Comparison of ENCODE assay signal across 9 cellular contexts in genomic region chr2:181954538-181954883, GRCh38. TPM values are rescaled to one million over a fixed set of nuclear protein-coding genes. Genes with fewer than 3 reads are reported as not detected.
DNase-seq lines count a peak whose midpoint lies in the region; ATAC-seq and TF ChIP-seq lines count a peak whose summit lies in the region.
"Had no signal": no experiment of that assay in that cellular context is flagged by ENCODE, and none has a peak within 500 bp of the region (broad histone marks: within the 10 kb centered on the region; RNA-seq: fewer than 3 reads in every experiment).

No MANE protein-coding gene starts in this region.

- H3K4me3 ChIP-seq in OCI-LY3 (ENCODE audit: low read length) (peak overlapping the region; percentile 78), fibroblast of pulmonary artery (replicated peaks; ENCODE audit: low read depth, low read length) (peak overlapping the region; percentile 39)

- DNase-seq in activated CD4-positive, alpha-beta T cell treated with anti-CD3 and anti-CD28 coated beads, Interleukin-2, amount 10 ng/mL, durations not matched to agents 7 days and 5 days, result no peak
- no peak for DNase-seq in activated CD4-positive, alpha-beta T cell treated with anti-CD3 and anti-CD28 coated beads, Interleukin-2, amount 50 U/mL, for 1 hour
- DNase-seq in fibroblast of pulmonary artery (ENCODE audit: low read depth) (no peak), nucleus accumbens (lab: John Stamatoyannopoulos, UW) (no peak)
- no peak for DNase-seq in stimulated activated naive CD8-positive, alpha-beta T cell treated with anti-CD3 and anti-CD28 coated beads, Interleukin-15, amount 100 ng/mL, for 72 hours

- H3K27ac ChIP-seq in OCI-LY3 (ENCODE audit: low read length), result no peak overlapping the region

- 0 out of 2 replicates have a peak, but pooled peaks cover 2% of the 10 kb centered on the region for H3K27me3 ChIP-seq in OCI-LY3 (ENCODE audit: low read depth, low read length)

- H3K4me3 Mint-ChIP-seq in activated CD4-positive, alpha-beta T cell treated with anti-CD3 and anti-CD28 coated beads, Interleukin-2, amount 10 ng/mL, durations not matched to agents 7 days and 5 days, result peak overlapping the region; percentile 47
- H3K4me3 Mint-ChIP-seq in stimulated activated naive CD8-positive, alpha-beta T cell treated with anti-CD3 and anti-CD28 coated beads, Interleukin-15, amount 100 ng/mL, for 72 hours, result peak overlapping the region; percentile 48 to 68

- H3K4me1 Mint-ChIP-seq in activated CD4-positive, alpha-beta T cell treated with anti-CD3 and anti-CD28 coated beads, Interleukin-2, amount 10 ng/mL, durations not matched to agents 7 days and 5 days, result peaks cover 17% of the 10 kb centered on the region
- peaks cover 12% of the 10 kb centered on the region for H3K4me1 Mint-ChIP-seq in stimulated activated naive CD8-positive, alpha-beta T cell treated with anti-CD3 and anti-CD28 coated beads, Interleukin-15, amount 100 ng/mL, for 72 hours

- H3K9me3 Mint-ChIP-seq in activated CD4-positive, alpha-beta T cell treated with anti-CD3 and anti-CD28 coated beads, Interleukin-2, amount 10 ng/mL, durations not matched to agents 7 days and 5 days, result no peaks in the 10 kb centered on the region
- no peaks in the 10 kb centered on the region for H3K9me3 Mint-ChIP-seq in stimulated activated naive CD8-positive, alpha-beta T cell treated with anti-CD3 and anti-CD28 coated beads, Interleukin-15, amount 100 ng/mL, for 72 hours
- H3K9me3 Mint-ChIP-seq: activated naive CD4-positive, alpha-beta T cell treated with anti-CD3 and anti-CD28 coated beads, Interleukin-2, amount 50 U/mL, for 72 hours had no signal

- H3K27ac Mint-ChIP-seq in activated CD4-positive, alpha-beta T cell treated with anti-CD3 and anti-CD28 coated beads, Interleukin-2, amount 10 ng/mL, durations not matched to agents 7 days and 5 days, result no peak overlapping the region
- H3K27ac Mint-ChIP-seq in stimulated activated naive CD8-positive, alpha-beta T cell treated with anti-CD3 and anti-CD28 coated beads, Interleukin-15, amount 100 ng/mL, for 72 hours, result peak overlapping the region in 1 of 2 donors; percentile 46
- H3K27ac Mint-ChIP-seq: activated naive CD4-positive, alpha-beta T cell treated with anti-CD3 and anti-CD28 coated beads, Interleukin-2, amount 50 U/mL, for 72 hours had no signal

- no peaks in the 10 kb centered on the region for H3K36me3 Mint-ChIP-seq in activated CD4-positive, alpha-beta T cell treated with anti-CD3 and anti-CD28 coated beads, Interleukin-2, amount 10 ng/mL, durations not matched to agents 7 days and 5 days (ENCODE audit: low read depth)
- H3K36me3 Mint-ChIP-seq: activated naive CD4-positive, alpha-beta T cell treated with anti-CD3 and anti-CD28 coated beads, Interleukin-2, amount 50 U/mL, for 72 hours had no signal

- POLR2A ChIA-PET in activated CD4-positive, alpha-beta T cell treated with anti-CD3 and anti-CD28 coated beads, Interleukin-2, amount 10 ng/mL, durations not matched to agents 7 days and 5 days (lab: Charles Lee), result no interaction called here

- no peaks in the 10 kb centered on the region for H3K79me2 ChIP-seq in OCI-LY3 (ENCODE audit: low read length)

- H3K36me3 ChIP-seq in OCI-LY3 (replicated peaks; ENCODE audit: low read depth, low read length), result no peaks in the 10 kb centered on the region

- CTCF ChIA-PET in activated CD4-positive, alpha-beta T cell treated with anti-CD3 and anti-CD28 coated beads, Interleukin-2, amount 10 ng/mL, durations not matched to agents 7 days and 5 days (lab: Charles Lee), result no interaction called here

- TF ChIP-seq CTCF in OCI-LY3 (IDR thresholded peaks at IDR 0.05; ENCODE audit: low read depth, low read length) (no peak), fibroblast of pulmonary artery (IDR thresholded peaks at IDR 0.05; ENCODE audit: low read length, missing control alignments) (no peak)

- H3K4me2 ChIP-seq in OCI-LY3 (ENCODE audit: low read length), result peak overlapping the region; percentile 77

- peak overlapping the region; percentile 88 for H2AFZ ChIP-seq in OCI-LY3 (ENCODE audit: low read depth, low read length)

- ATAC-seq in stimulated activated naive CD8-positive, alpha-beta T cell treated with anti-CD3 and anti-CD28 coated beads, Interleukin-15, amount 100 ng/mL, for 72 hours, result no peak
- ATAC-seq in GM19035 (IDR thresholded peaks at IDR 0.05; ENCODE audit: unreplicated experiment) (no peak), GM21381 (IDR thresholded peaks at IDR 0.05; ENCODE audit: unreplicated experiment) (no peak)

- H3K27me3 Mint-ChIP-seq in activated CD4-positive, alpha-beta T cell treated with anti-CD3 and anti-CD28 coated beads, Interleukin-2, amount 10 ng/mL, durations not matched to agents 7 days and 5 days, result peaks cover 14% of the 10 kb centered on the region
- peaks cover 6% of the 10 kb centered on the region for H3K27me3 Mint-ChIP-seq in stimulated activated naive CD8-positive, alpha-beta T cell treated with anti-CD3 and anti-CD28 coated beads, Interleukin-15, amount 100 ng/mL, for 72 hours

- H3K4me1 ChIP-seq in OCI-LY3 (ENCODE audit: low read length), result peaks cover 22% of the 10 kb centered on the region

- no peaks in the 10 kb centered on the region for H3K9me3 ChIP-seq in OCI-LY3 (ENCODE audit: insufficient read depth, low read length)

- H4K20me1 ChIP-seq in OCI-LY3 (ENCODE audit: insufficient read depth, low read length), result no peaks in the 10 kb centered on the region

- peak overlapping the region; percentile 54 for H3K9ac ChIP-seq in OCI-LY3 (ENCODE audit: low read length)

RNA-seq across cellular contexts. Expression of gene PPP1R1C, which starts 31.1 kb away (rescaled TPM):
- not detected for total RNA-seq in activated CD4-positive, alpha-beta T cell treated with anti-CD3 and anti-CD28 coated beads, Interleukin-2, amount 10 ng/mL, durations not matched to agents 7 days and 5 days
- total RNA-seq: activated naive CD4-positive, alpha-beta T cell treated with anti-CD3 and anti-CD28 coated beads, Interleukin-2, amount 50 U/mL, for 72 hours had no signal
